In the genomic region with DNA sequence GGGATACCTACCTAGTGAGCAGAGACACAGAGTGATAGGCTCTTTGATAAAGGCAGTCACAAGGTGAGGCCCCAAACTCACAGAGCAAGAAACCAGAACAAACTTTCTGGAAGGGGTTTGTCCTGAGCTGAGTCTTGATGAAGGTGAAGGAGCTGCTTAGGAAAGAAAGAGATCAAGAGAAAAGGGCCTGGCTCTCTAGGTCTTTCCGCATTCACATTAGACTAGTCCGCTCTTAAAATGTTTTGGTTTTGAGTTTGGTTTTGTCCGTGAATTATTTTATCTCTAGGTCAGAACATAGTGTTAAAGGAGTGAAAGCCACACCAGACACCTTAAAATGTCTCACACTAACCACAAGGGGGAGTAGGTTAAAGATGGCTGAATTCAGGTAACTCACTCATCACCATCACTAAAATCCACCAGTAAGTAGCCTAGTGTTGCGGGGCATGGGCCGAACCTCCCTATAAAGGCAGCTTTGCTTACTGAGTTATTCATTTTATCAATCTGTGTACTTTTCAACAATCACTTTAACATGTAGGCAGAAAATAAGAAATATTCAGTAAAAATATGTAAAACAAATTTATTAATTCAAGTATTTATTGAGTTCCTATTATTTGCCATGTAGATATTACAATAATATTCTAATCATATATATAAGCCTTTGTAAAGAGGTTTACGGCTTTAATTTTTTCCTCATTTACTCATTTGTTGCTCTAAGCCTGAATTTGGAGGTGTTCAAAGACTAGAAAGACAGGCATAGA, we compare ENCODE assay signal across 8 cellular contexts.
DNase-seq lines count a peak whose midpoint lies in the region; ATAC-seq and TF ChIP-seq lines count a peak whose summit lies in the region.

No MANE protein-coding gene starts in this region.

- TF ChIP-seq CTCF in omental fat pad (IDR thresholded peaks at IDR 0.05) = no peak

- H3K9me3 ChIP-seq in Karpas-422 (ENCODE audit: low read length) = no peaks in the 10 kb centered on the region

- no peak for TF ChIP-seq POLR2A in erythroblast (IDR thresholded peaks at IDR 0.05; ENCODE audit: low read length)

- no peaks in the 10 kb centered on the region for H3K9me2 ChIP-seq in Karpas-422 (replicated peaks; ENCODE audit: insufficient read depth, low read length)

- H3K79me2 ChIP-seq in Karpas-422 (ENCODE audit: low read length) = no peaks in the 10 kb centered on the region

- H3K36me3 ChIP-seq in Karpas-422 (ENCODE audit: insufficient read depth, low read length) = no peaks in the 10 kb centered on the region

- no peak overlapping the region for H3K27ac ChIP-seq in Karpas-422 (ENCODE audit: low read length)

- peak overlapping the region; percentile 25; the same call in 1 of the 2 replicates for H3K9ac ChIP-seq in Karpas-422 (ENCODE audit: low read length)

- H3K4me2 ChIP-seq in Karpas-422 (ENCODE audit: low read depth, low read length, poor library complexity, severe bottlenecking) = peak overlapping the region; percentile 37

- peaks cover 4% of the 10 kb centered on the region; the same call in 1 of the 2 replicates for H3K4me1 ChIP-seq in Karpas-422 (ENCODE audit: low read length)

- peak; percentile 7 for DNase-seq in activated CD8-positive, alpha-beta memory T cell treated with anti-CD3 and anti-CD28 coated beads, Interleukin-2, amount 50 U/mL, for 1 hour (ENCODE audit: extremely low read depth)
- no peak for DNase-seq in activated CD8-positive, alpha-beta memory T cell treated with anti-CD3 and anti-CD28 coated beads for 24 hours
- DNase-seq in Karpas-422 = peak; percentile 84
- DNase-seq in SHP77 (lab: John Stamatoyannopoulos, UW) = peak; percentile 52 to 56
- DNase-seq in erythroblast (lab: John Stamatoyannopoulos, UW) = peak; percentile 47 to 62
- no peak for DNase-seq in omental fat pad (ENCODE audit: low spot score)

- H3K27me3 ChIP-seq in Karpas-422 (ENCODE audit: low read length) = no peaks in the 10 kb centered on the region

- peak overlapping the region; percentile 52; the same call in 1 of the 2 replicates for H2AFZ ChIP-seq in Karpas-422 (ENCODE audit: low read length)

- H3K4me3 ChIP-seq in Karpas-422 (ENCODE audit: low read length) = no peak overlapping the region

- ATAC-seq in GM21529 (IDR thresholded peaks at IDR 0.05; ENCODE audit: unreplicated experiment) (peak; percentile 86), omental fat pad (ENCODE audit: low FRiP score) (peak; percentile 68), GM21737 (IDR thresholded peaks at IDR 0.05; ENCODE audit: unreplicated experiment) (no peak)

- H4K20me1 ChIP-seq in Karpas-422 (ENCODE audit: insufficient read depth, low read depth, low read length) = no peaks in the 10 kb centered on the region

Comparison
In these comparisons a context has a peak if more than half of its experiments do, and no peak if none do; other contexts are left out.
1. DNase-seq: peak in activated CD8-positive, alpha-beta memory T cell treated with anti-CD3 and anti-CD28 coated beads, Interleukin-2, amount 50 U/mL, for 1 hour (single experiment), Karpas-422 (single experiment), SHP77 (2 of 2) and erythroblast (2 of 2); none in activated CD8-positive, alpha-beta memory T cell treated with anti-CD3 and anti-CD28 coated beads for 24 hours (single experiment) and omental fat pad (single experiment).